Comparison of ENCODE assay signal across 10 cellular contexts in the genomic region with DNA sequence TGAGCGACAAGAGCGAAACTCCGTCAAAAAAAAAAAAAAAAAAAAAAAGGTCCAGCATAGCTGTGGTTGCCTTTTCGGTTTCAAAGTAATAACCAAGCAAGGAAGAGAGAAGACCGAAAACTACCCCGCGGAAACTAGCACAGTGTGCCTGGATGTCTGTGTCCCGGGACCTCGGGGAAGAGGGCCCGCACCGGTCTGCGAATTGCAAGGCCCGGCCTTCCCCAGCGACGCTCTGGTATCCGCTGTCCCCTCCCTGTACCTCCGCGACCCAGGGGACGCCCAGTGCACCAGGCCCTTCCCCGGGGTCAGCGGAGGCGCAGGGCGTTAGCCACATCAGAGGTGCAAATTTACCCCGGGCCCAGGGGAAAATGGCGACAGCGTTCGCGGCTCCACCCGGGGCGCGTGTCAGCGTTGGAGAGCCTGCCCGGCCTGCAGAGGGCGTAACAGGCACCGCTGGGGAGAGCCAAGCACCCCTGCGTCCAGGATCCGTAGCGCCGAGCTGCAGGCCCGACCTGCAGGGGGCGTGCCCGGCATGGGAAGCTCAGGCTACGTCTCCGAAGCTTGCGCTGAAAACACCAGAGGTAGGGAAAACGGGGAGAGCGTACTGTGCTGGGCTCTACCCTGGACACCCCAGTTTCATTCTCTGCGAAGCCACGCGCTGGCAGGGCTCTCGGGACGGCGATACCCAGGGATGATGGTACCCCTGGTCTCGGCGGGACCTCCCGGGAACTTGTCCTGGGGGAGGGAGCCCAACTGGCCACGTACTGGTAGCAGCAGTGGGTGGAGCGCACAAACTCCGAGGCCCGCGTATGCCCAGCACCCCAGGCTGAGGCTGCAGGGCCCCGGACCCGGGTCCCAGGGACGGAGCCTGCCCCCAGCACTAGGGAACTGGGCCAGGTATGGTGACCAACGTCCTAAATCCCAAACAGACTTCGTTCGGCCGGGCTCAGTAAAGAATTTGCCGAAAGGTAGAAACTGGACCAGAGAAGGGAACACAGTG. TPM values are rescaled to one million over a fixed set of nuclear protein-coding genes. Genes with fewer than 3 reads are reported as not detected.
DNase-seq lines count a peak whose midpoint lies in the region; ATAC-seq and TF ChIP-seq lines count a peak whose summit lies in the region.
"Had no signal": no experiment of that assay in that cellular context is flagged by ENCODE, and none has a peak within 500 bp of the region (broad histone marks: within the 10 kb centered on the region; RNA-seq: fewer than 3 reads in every experiment).

No MANE protein-coding gene starts in this region.

- no peaks in the 10 kb centered on the region for H4K20me1 ChIP-seq in H9 (ENCODE audit: control insufficient read depth, insufficient read depth, insufficient read length)

- H3K27ac ChIP-seq in H9 (ENCODE audit: insufficient read length, low read depth, low read length) (no peak overlapping the region), skeletal muscle tissue (ENCODE audit: low read depth, low read length) (no peak overlapping the region), tibial nerve (no peak overlapping the region)

- no peaks in the 10 kb centered on the region for H3K79me1 ChIP-seq in H9 (ENCODE audit: insufficient read depth, low read depth, low read length, poor library complexity, severe bottlenecking)

- H3K27me3 Mint-ChIP-seq in H9 (ENCODE audit: low read depth), result peaks cover 100% of the 10 kb centered on the region
- peaks cover 43 to 59% of the 10 kb centered on the region in 2 donors for H3K27me3 Mint-ChIP-seq in natural killer cell treated with Interleukin-12 subunit alpha and Interleukin-12 subunit beta and Interleukin-15 and Interleukin-18, amount 100 ng/mL, for 72 hours

- H3K56ac ChIP-seq in H9 (ENCODE audit: insufficient read length, low read depth, low read length), result no peak overlapping the region

- peak overlapping the region; percentile 50 for H3K4me2 ChIP-seq in H9 (ENCODE audit: insufficient read depth, insufficient read length, low read length)

- H3K4me1 Mint-ChIP-seq in H9, result peaks cover 23 to 40% of the 10 kb centered on the region in 2 experiments
- peaks cover 0 to 5% of the 10 kb centered on the region in 2 donors for H3K4me1 Mint-ChIP-seq in natural killer cell treated with Interleukin-12 subunit alpha and Interleukin-12 subunit beta and Interleukin-15 and Interleukin-18, amount 100 ng/mL, for 72 hours (ENCODE audit: low read depth in 2 of 2)

- H2BK5ac ChIP-seq in H9 (ENCODE audit: insufficient read length, low read length), result no peak overlapping the region

- H3K36me3 Mint-ChIP-seq in H9 (ENCODE audit: insufficient read depth in 1 of 3, low read depth in 3 of 3), result 0 out of 7 replicates have a peak, but pooled peaks cover 0 to 2% (median 0%) of the 10 kb centered on the region in 3 experiments
- peaks cover 9% of the 10 kb centered on the region for H3K36me3 Mint-ChIP-seq in natural killer cell treated with Interleukin-12 subunit alpha and Interleukin-12 subunit beta and Interleukin-15 and Interleukin-18, amount 100 ng/mL, for 72 hours

- no peak overlapping the region for H2BK12ac ChIP-seq in H9 (ENCODE audit: insufficient read length, low read depth, low read length)

- H3K18ac ChIP-seq in H9 (ENCODE audit: insufficient read length, low read depth, low read length), result no peak overlapping the region

- no peak overlapping the region for H3K9ac ChIP-seq in H9 (ENCODE audit: extremely low read depth, insufficient read length, low read length)
- peak overlapping the region in 1 of 3 donors; percentile 33 for H3K9ac ChIP-seq in skeletal muscle tissue (ENCODE audit: low read depth in 1 of 3, low read length in 3 of 3)

- H2BK20ac ChIP-seq in H9 (ENCODE audit: low read depth, low read length, poor library complexity, severe bottlenecking), result no peak overlapping the region

- H3K4ac ChIP-seq in H9 (ENCODE audit: low read depth, low read length), result no peak overlapping the region

- H3K36me3 ChIP-seq in skeletal muscle tissue (ENCODE audit: control insufficient read depth in 3 of 3, insufficient read depth in 3 of 3, low read length in 3 of 3), result no peaks in the 10 kb centered on the region
- no peaks in the 10 kb centered on the region for H3K36me3 ChIP-seq in tibial nerve

- H3K4me1 ChIP-seq in H9 (ENCODE audit: insufficient read depth, low read length) (peaks cover 6% of the 10 kb centered on the region), skeletal muscle tissue (ENCODE audit: control insufficient read depth in 3 of 3, insufficient read depth in 3 of 3, low read length in 3 of 3) (peaks cover 9 to 17% (median 9%) of the 10 kb centered on the region in 3 donors), tibial nerve (peaks cover 0 to 30% (median 13%) of the 10 kb centered on the region in 4 donors)

- peaks cover 66% of the 10 kb centered on the region for H3K27me3 ChIP-seq in H9 (ENCODE audit: insufficient read depth, low read length)
- H3K27me3 ChIP-seq in skeletal muscle tissue (ENCODE audit: control insufficient read depth in 3 of 3, insufficient read depth in 3 of 3, low read length in 3 of 3), result peaks cover 70 to 74% (median 71%) of the 10 kb centered on the region in 3 donors
- H3K27me3 ChIP-seq in tibial nerve, result peaks cover 0 to 99% of the 10 kb centered on the region in 2 donors

- H2AK5ac ChIP-seq in H9 (ENCODE audit: insufficient read length, low read length), result no peak overlapping the region

- no peaks in the 10 kb centered on the region for H3K9me3 ChIP-seq in H9 (ENCODE audit: control insufficient read depth, low read depth, low read length)
- H3K9me3 ChIP-seq in skeletal muscle tissue (ENCODE audit: control insufficient read depth in 3 of 3, low read length in 3 of 3), result no peaks in the 10 kb centered on the region
- no peaks in the 10 kb centered on the region for H3K9me3 ChIP-seq in tibial nerve

- no peak overlapping the region for H4K91ac ChIP-seq in H9 (ENCODE audit: insufficient read length, low read depth, low read length)

- peak; percentile 99 for TF ChIP-seq CTCF in H9 (conservative IDR thresholded peaks at IDR 0.05)
- TF ChIP-seq CTCF in astrocyte of the spinal cord (IDR thresholded peaks at IDR 0.05; ENCODE audit: low read depth, low read length), result peak; percentile 61
- peak in 2 of 5 experiments; percentile 14 to 19 for TF ChIP-seq CTCF in tibial nerve (IDR thresholded peaks at IDR 0.05)

- peaks cover 3% of the 10 kb centered on the region for H3K23me2 ChIP-seq in H9 (ENCODE audit: insufficient read length, low read depth, low read length, poor library complexity, severe bottlenecking)

- no peak overlapping the region for H2BK15ac ChIP-seq in H9 (ENCODE audit: low read depth, low read length)

- no peak overlapping the region for H3K14ac ChIP-seq in H9 (ENCODE audit: insufficient read depth, low read length)

- TF ChIP-seq EP300 in tibial nerve (IDR thresholded peaks at IDR 0.05), result no peak

- H2BK120ac ChIP-seq in H9 (ENCODE audit: low read depth, low read length, poor library complexity, severe bottlenecking), result no peak overlapping the region

- no peak overlapping the region for H2AFZ ChIP-seq in H9 (ENCODE audit: low read length)

- TF ChIP-seq POLR2A in tibial nerve (IDR thresholded peaks at IDR 0.05), result no peak

- H3K23ac ChIP-seq in H9 (ENCODE audit: insufficient read length, low read depth, low read length), result no peak overlapping the region

- H4K8ac ChIP-seq in H9 (replicated peaks; ENCODE audit: insufficient read length, low read depth, low read length), result no peak overlapping the region

- no peak overlapping the region for H3T11ph ChIP-seq in H9 (ENCODE audit: low read length)

- H3K27ac Mint-ChIP-seq in H9, result no peak overlapping the region
- H3K27ac Mint-ChIP-seq in natural killer cell treated with Interleukin-12 subunit alpha and Interleukin-12 subunit beta and Interleukin-15 and Interleukin-18, amount 100 ng/mL, for 72 hours, result no peak overlapping the region

- DNase-seq in H9, result peak; percentile 89
- no peak for DNase-seq in astrocyte of the spinal cord (ENCODE audit: low read depth, low spot score)
- DNase-seq in iPS-NIHi11 (ENCODE audit: low spot score), result peak; percentile 67
- DNase-seq in NCI-H2081 (lab: John Stamatoyannopoulos, UW), result no peak
- no peak for DNase-seq in tibial nerve (ENCODE audit: low spot score in 2 of 2)
- DNase-seq in D341Med (ENCODE audit: low spot score), result no peak
- DNase-seq in natural killer cell treated with Interleukin-12 subunit alpha and Interleukin-12 subunit beta and Interleukin-15 and Interleukin-18, amount 100 ng/mL, for 72 hours (ENCODE audit: low spot score), result no peak
- DNase-seq: activated CD4-positive, alpha-beta T cell treated with anti-CD3 and anti-CD28 coated beads, Interleukin-2, amount 50 U/mL, for 4 hours; Karpas-422 had no signal

- no CpG with 5 or more reads among the region's 69 CpGs for WGBS in H9 (ENCODE audit: extremely low coverage, insufficient read length, low lambda C conversion rate)
- WGBS in tibial nerve, 2 donors, result 9 to 14% methylated on average over 39 to 64 of the region's 69 CpGs

- in situ Hi-C loops in astrocyte of the spinal cord (cut with HindIII; ENCODE audit: low sequenced_read_pairs), result no loop called here

- no peaks in the 10 kb centered on the region for H3K79me2 ChIP-seq in H9 (ENCODE audit: insufficient read depth, low read length)

- ATAC-seq in natural killer cell treated with Interleukin-12 subunit alpha and Interleukin-12 subunit beta and Interleukin-15 and Interleukin-18, amount 100 ng/mL, for 72 hours, result no peak

- peaks cover 3 to 4% of the 10 kb centered on the region in 2 experiments; a peak in 2 of 5 replicates for H3K9me3 Mint-ChIP-seq in H9
- peaks cover 3% of the 10 kb centered on the region for H3K9me3 Mint-ChIP-seq in natural killer cell treated with Interleukin-12 subunit alpha and Interleukin-12 subunit beta and Interleukin-15 and Interleukin-18, amount 100 ng/mL, for 72 hours

- H3K4me3 ChIP-seq in astrocyte of the spinal cord (ENCODE audit: low read depth, low read length), result peak overlapping the region; percentile 20
- H3K4me3 ChIP-seq in skeletal muscle tissue (ENCODE audit: low read length in 3 of 3), result peak overlapping the region; percentile 49 to 62 (median 56)
- peak overlapping the region in 2 of 4 donors; percentile 11 to 25 for H3K4me3 ChIP-seq in tibial nerve

- H4K5ac ChIP-seq in H9 (ENCODE audit: insufficient read length, low read depth, low read length), result no peak overlapping the region

- H3K4me3 Mint-ChIP-seq in H9, result peak overlapping the region in 1 of 2 experiments; percentile 79; a peak in 4 of 5 replicates
- no peak overlapping the region for H3K4me3 Mint-ChIP-seq in natural killer cell treated with Interleukin-12 subunit alpha and Interleukin-12 subunit beta and Interleukin-15 and Interleukin-18, amount 100 ng/mL, for 72 hours

RNA-seq across cellular contexts. Expression of a gene that starts 16.2 kb away (rescaled TPM):
- 0.09 TPM in 1 of 2 replicates, not detected in the other for total RNA-seq in H9 (2021)
- not detected for total RNA-seq in skeletal muscle tissue
- total RNA-seq in tibial nerve, result under 1 TPM in 1 of 4 donors, not detected in 3; 0.21 TPM
- total RNA-seq in natural killer cell treated with Interleukin-12 subunit alpha and Interleukin-12 subunit beta and Interleukin-15 and Interleukin-18, amount 100 ng/mL, for 72 hours, result not detected

Comparison
In these comparisons a context has a peak if more than half of its experiments do, and no peak if none do; other contexts are left out.
1. DNase-seq: peak in H9 (single experiment) and iPS-NIHi11 (single experiment); none in astrocyte of the spinal cord (single experiment), NCI-H2081 (0 of 2), tibial nerve (0 of 2), D341Med (single experiment) and natural killer cell treated with Interleukin-12 subunit alpha and Interleukin-12 subunit beta and Interleukin-15 and Interleukin-18, amount 100 ng/mL, for 72 hours (single experiment).